Comparison of ENCODE assay signal across 19 cellular contexts in the genomic region with DNA sequence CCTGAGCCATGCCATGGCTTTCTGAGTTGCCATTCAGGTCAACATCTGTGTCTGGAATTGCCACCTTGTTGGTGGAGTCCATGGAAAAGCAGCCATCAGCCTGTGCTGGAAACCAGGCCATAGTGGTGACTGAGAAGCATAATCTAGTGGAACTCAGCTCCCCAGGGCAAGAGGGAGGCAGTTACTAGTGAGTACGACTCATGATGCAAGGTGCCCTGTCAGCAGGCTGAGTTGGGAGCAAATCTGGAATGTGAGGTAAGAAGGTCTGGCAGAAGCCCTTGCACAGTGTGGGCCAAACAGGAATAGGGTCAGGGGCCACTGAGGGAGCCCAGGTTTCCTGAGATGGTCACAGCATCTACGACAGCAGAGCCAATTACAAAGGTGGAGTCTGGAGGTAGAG. TPM values are rescaled to one million over a fixed set of nuclear protein-coding genes. Genes with fewer than 3 reads are reported as not detected.
DNase-seq lines count a peak whose midpoint lies in the region; ATAC-seq and TF ChIP-seq lines count a peak whose summit lies in the region.
"Had no signal": no experiment of that assay in that cellular context is flagged by ENCODE, and none has a peak within 500 bp of the region (broad histone marks: within the 10 kb centered on the region; RNA-seq: fewer than 3 reads in every experiment).

No MANE protein-coding gene starts in this region.

- H3K4me3 ChIP-seq in mammary epithelial cell (replicated peaks in 1 of 3; ENCODE audit: insufficient read depth in 1 of 3, low read depth in 2 of 3, low read length in 3 of 3) (no peak overlapping the region), foreskin fibroblast (ENCODE audit: low read depth in 1 of 2, low read length in 2 of 2) (no peak overlapping the region)
- H3K4me3 ChIP-seq: BLaER1, HAP-1 had no signal

- peaks cover 6% of the 10 kb centered on the region for H3K36me3 Mint-ChIP-seq in MCF 10A (ENCODE audit: insufficient read depth, unreplicated experiment)
- H3K36me3 Mint-ChIP-seq: CD8-positive, alpha-beta T cell had no signal

- TF ChIP-seq CTCF in mammary epithelial cell (conservative IDR thresholded peaks at IDR 0.05 in 1 of 2, IDR thresholded peaks at IDR 0.05 in 1 of 2; ENCODE audit: extremely low read depth in 1 of 2, insufficient read depth in 1 of 2, low read depth in 1 of 2, low read length in 2 of 2) (no peak), MCF 10A (IDR thresholded peaks at IDR 0.05; ENCODE audit: unreplicated experiment) (no peak), foreskin fibroblast (IDR thresholded peaks at IDR 0.05; ENCODE audit: low read depth, low read length) (no peak)

- no peaks in the 10 kb centered on the region for H3K79me2 ChIP-seq in mammary epithelial cell (ENCODE audit: insufficient read depth, low read length)

- no peaks in the 10 kb centered on the region for H3K9me3 ChIP-seq in mammary epithelial cell (replicated peaks; ENCODE audit: insufficient read depth, low read length)
- H3K9me3 ChIP-seq: HAP-1 had no signal

- 59% methylated on average over 2 of the region's 2 CpGs for WGBS in mammary epithelial cell (ENCODE audit: low coverage, missing lambda C conversion rate)

- intact Hi-C loops in mammary epithelial cell (cut with micrococcal nuclease) (no loop called here), MCF 10A (cut with micrococcal nuclease) (no loop called here)

- H3K36me3 ChIP-seq in mammary epithelial cell (ENCODE audit: insufficient read depth, low read length) = no peaks in the 10 kb centered on the region
- H3K36me3 ChIP-seq: BLaER1, HAP-1 had no signal

- H3K27me3 ChIP-seq in mammary epithelial cell (ENCODE audit: insufficient read depth, low read length) = no peaks in the 10 kb centered on the region
- H3K27me3 ChIP-seq: BLaER1 had no signal

- H2AFZ ChIP-seq in mammary epithelial cell (ENCODE audit: low read depth, low read length) = no peak overlapping the region

- dilution Hi-C loops in mammary epithelial cell (cut with HindIII; ENCODE audit: low sequenced_read_pairs) = no loop called here

- H3K9me3 Mint-ChIP-seq in MCF 10A (ENCODE audit: unreplicated experiment) = no peaks in the 10 kb centered on the region
- H3K9me3 Mint-ChIP-seq: CD8-positive, alpha-beta T cell had no signal

- H3K27ac ChIP-seq in mammary epithelial cell (ENCODE audit: insufficient read depth, low read depth, low read length) = no peak overlapping the region
- H3K27ac ChIP-seq: BLaER1 had no signal

- no peaks in the 10 kb centered on the region for H4K20me1 ChIP-seq in mammary epithelial cell (ENCODE audit: insufficient read depth, low read length)
- H4K20me1 ChIP-seq: BLaER1 had no signal

- in situ Hi-C loops in mammary epithelial cell (cut with MboI; ENCODE audit: low sequenced_read_pairs in 2 of 2) = no loop called here

- POLR2A ChIA-PET in MCF 10A (lab: Yijun Ruan, JAX) = interaction anchor here (0.7 kb wide), 1 partner anchor 289 kb away, joined by 3 read pairs; no protein-coding TSS in a partner anchor

- no peak overlapping the region for H3K9ac ChIP-seq in mammary epithelial cell (ENCODE audit: insufficient read depth, low read length)
- H3K9ac ChIP-seq: BLaER1 had no signal

- H3K4me2 ChIP-seq in mammary epithelial cell (ENCODE audit: insufficient read depth, low read depth, low read length) = no peak overlapping the region
- H3K4me2 ChIP-seq: BLaER1 had no signal

- DNase-seq in mammary epithelial cell = peak; percentile 22
- no peak for DNase-seq in MCF 10A (ENCODE audit: unreplicated experiment)
- DNase-seq in RKO (ENCODE audit: low spot score) = peak; percentile 9
- DNase-seq in foreskin fibroblast = peak; percentile 9 to 16
- DNase-seq in renal cortical epithelial cell (ENCODE audit: low read depth) = peak; percentile 61
- DNase-seq in DMS153 treated with DMSO at 0.1 percent for 48 hours (lab: John Stamatoyannopoulos, UW; ENCODE audit: unreplicated experiment) = no peak
- no peak for DNase-seq in activated T-cell treated with anti-CD3 and anti-CD28 coated beads for 4 hours
- DNase-seq: 8988T; CD8-positive, alpha-beta T cell; NCI-H1417 treated with DMSO at 0.1 percent for 48 hours; NCI-H1930; NCI-H2171 treated with DMSO at 0.1 percent for 48 hours; NCI-H748 treated with DMSO at 0.1 percent for 48 hours; PC-3 had no signal

- H3K27ac Mint-ChIP-seq in MCF 10A (ENCODE audit: low read depth, unreplicated experiment) = no peak overlapping the region
- H3K27ac Mint-ChIP-seq: CD8-positive, alpha-beta T cell had no signal

- H3K4me1 ChIP-seq in mammary epithelial cell (ENCODE audit: insufficient read depth, low read length) = peaks cover 10% of the 10 kb centered on the region
- H3K4me1 ChIP-seq: HAP-1 had no signal

- BruUV-seq in mammary epithelial cell (replicated peaks; lab: Mats Ljungman, UMichigan) (no TSS peak), MCF 10A (replicated peaks; lab: Mats Ljungman, UMichigan) (no TSS peak)

- CTCF ChIA-PET in mammary epithelial cell (lab: Charles Lee; ENCODE audit: low non-redundant PET) = no interaction called here
- CTCF ChIA-PET in MCF 10A (lab: Yijun Ruan, JAX) = no interaction called here

- H3K27me3 Mint-ChIP-seq in MCF 10A (ENCODE audit: insufficient read depth, unreplicated experiment) = no peaks in the 10 kb centered on the region

- no peak overlapping the region for H3K4me3 Mint-ChIP-seq in MCF 10A (ENCODE audit: unreplicated experiment)
- H3K4me3 Mint-ChIP-seq: CD8-positive, alpha-beta T cell had no signal

- ATAC-seq in HG03175 (IDR thresholded peaks at IDR 0.05; ENCODE audit: unreplicated experiment) = no peak
- ATAC-seq: CD8-positive, alpha-beta T cell; PC-3 had no signal

- H3K4me1 Mint-ChIP-seq in MCF 10A (ENCODE audit: insufficient read depth, unreplicated experiment) = peaks cover 16% of the 10 kb centered on the region

RNA-seq across cellular contexts. Expression of a gene that starts 37.1 kb away (rescaled TPM):
- total RNA-seq in mammary epithelial cell = not detected
- not detected for polyA plus RNA-seq in mammary epithelial cell
- not detected for polyA minus RNA-seq in mammary epithelial cell
- total RNA-seq in MCF 10A (2022) = not detected in 2 replicates
- 4.7 and 13.1 TPM in 2 replicates for total RNA-seq in renal cortical epithelial cell
- total RNA-seq: CD8-positive, alpha-beta T cell; NCI-H460; PC-3 had no signal

RNA-seq across cellular contexts. Expression of a gene that starts 52.0 kb away (rescaled TPM):
- total RNA-seq in mammary epithelial cell = not detected
- not detected for polyA plus RNA-seq in mammary epithelial cell
- not detected for polyA minus RNA-seq in mammary epithelial cell
- not detected in 2 replicates for total RNA-seq in MCF 10A (2022)
- 37.2 and 47.7 TPM in 2 replicates for total RNA-seq in renal cortical epithelial cell
- total RNA-seq: CD8-positive, alpha-beta T cell; NCI-H460; PC-3; SK-MEL-5 had no signal

Comparison
In these comparisons a context has a peak if more than half of its experiments do, and no peak if none do; other contexts are left out.
1. DNase-seq: peak in mammary epithelial cell (single experiment), RKO (single experiment), foreskin fibroblast (2 of 2) and renal cortical epithelial cell (single experiment); none in MCF 10A (single experiment), DMS153 treated with DMSO at 0.1 percent for 48 hours (single experiment) and activated T-cell treated with anti-CD3 and anti-CD28 coated beads for 4 hours (single experiment).
2. RNA of a gene that starts 52.0 kb away (total RNA-seq): 37.2 to 47.7 TPM in renal cortical epithelial cell; not detected in mammary epithelial cell and not detected in MCF 10A; every median in the first group is over 10 times any median in the second.